Comparison of ENCODE assay signal across 1 cellular context in the genomic region with DNA sequence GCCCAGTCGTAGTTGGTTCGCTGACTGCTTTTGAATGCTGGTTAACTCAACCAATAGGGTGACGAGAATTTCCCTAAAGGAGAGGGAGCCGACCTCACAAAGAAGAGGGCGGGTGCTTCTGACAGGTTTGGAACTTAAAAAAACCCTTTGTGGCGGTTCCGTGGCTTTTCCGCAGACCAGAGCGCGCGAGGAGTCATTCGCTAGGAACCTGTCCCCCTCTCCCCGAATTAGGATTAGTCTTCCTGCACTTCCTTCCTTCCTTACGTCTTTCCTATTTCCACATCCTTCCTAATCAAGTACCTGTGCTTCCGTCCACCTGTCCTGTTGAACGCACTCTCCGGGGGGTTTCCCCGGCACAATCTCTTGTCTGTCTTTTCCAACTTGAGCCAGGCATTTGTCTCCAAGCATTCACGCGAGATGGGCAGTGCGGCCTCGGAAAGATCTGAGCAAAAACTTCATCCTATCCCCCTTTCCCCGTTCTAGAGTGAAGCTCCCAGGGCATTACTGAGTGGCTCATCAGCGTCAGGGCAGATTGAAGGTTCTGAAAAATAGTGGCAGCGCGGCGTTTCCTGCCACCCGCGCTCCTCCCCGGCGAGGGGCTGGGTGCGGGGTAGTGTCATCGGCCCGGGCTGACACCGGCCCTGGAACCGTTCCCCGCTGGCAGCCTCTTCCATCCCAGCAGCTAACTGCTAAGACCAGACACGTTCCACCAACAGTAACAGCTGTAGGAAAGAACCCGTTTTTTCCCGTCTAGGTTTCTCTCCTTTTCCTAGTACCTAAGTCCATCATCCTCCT.
TF ChIP-seq lines count a peak whose summit lies in the region.

No MANE protein-coding gene starts in this region.

TF ChIP-seq in HepG2, 621 proteins besides CTCF, POLR2A, EP300 and RAD21 (continued from another document and continues in another):
- TF ChIP-seq ZNF550 (CRISPR knock-in tag; IDR thresholded peaks at IDR 0.05; ENCODE audit: borderline replicate concordance) (peak; percentile 71; the same call in 1 of the 2 replicates), MZF1 (CRISPR knock-in tag; IDR thresholded peaks at IDR 0.05; ENCODE audit: borderline replicate concordance) (no peak), CREM (IDR thresholded peaks at IDR 0.05) (peak; percentile 83), CREM (CRISPR knock-in tag; IDR thresholded peaks at IDR 0.05) (no peak), ZNF572 (CRISPR knock-in tag; IDR thresholded peaks at IDR 0.05) (peak; percentile 85; the same call in 1 of the 2 replicates), TARDBP (CRISPR knock-in tag; IDR thresholded peaks at IDR 0.05) (no peak), ZNF674 (CRISPR knock-in tag; IDR thresholded peaks at IDR 0.05; ENCODE audit: low read depth) (no peak), RXRB (CRISPR knock-in tag; IDR thresholded peaks at IDR 0.05; ENCODE audit: borderline replicate concordance) (0 out of 2 replicates have a peak, but pooled peaks have one; percentile 7), KDM5B (CRISPR knock-in tag; IDR thresholded peaks at IDR 0.05; ENCODE audit: borderline replicate concordance) (peak; percentile 63; the same call in 1 of the 2 replicates), IRX3 (CRISPR knock-in tag; IDR thresholded peaks at IDR 0.05; ENCODE audit: borderline replicate concordance, low read depth) (no peak), HNRNPLL (IDR thresholded peaks at IDR 0.05; ENCODE audit: low read depth, low read length, poor library complexity, severe bottlenecking) (peak; percentile 26), ZNF644 (CRISPR knock-in tag; IDR thresholded peaks at IDR 0.05; ENCODE audit: low read depth) (no peak), ZBTB1 (CRISPR knock-in tag; IDR thresholded peaks at IDR 0.05; ENCODE audit: borderline replicate concordance) (no peak), BRD4 (CRISPR knock-in tag; IDR thresholded peaks at IDR 0.05) (no peak), NFYB (CRISPR knock-in tag; IDR thresholded peaks at IDR 0.05) (peak; percentile 99), RFXANK (CRISPR knock-in tag; IDR thresholded peaks at IDR 0.05) (no peak), ZBTB38 (CRISPR knock-in tag; IDR thresholded peaks at IDR 0.05) (no peak), ZNF781 (CRISPR knock-in tag; IDR thresholded peaks at IDR 0.05; ENCODE audit: borderline replicate concordance, not compliant biosample characterization) (peak; percentile 14), ZNF879 (CRISPR knock-in tag; IDR thresholded peaks at IDR 0.05) (peak; percentile 80; the same call in 1 of the 2 replicates), ZNF430 (CRISPR knock-in tag; IDR thresholded peaks at IDR 0.05) (peak; percentile 73; the same call in 1 of the 2 replicates), AGO1 (IDR thresholded peaks at IDR 0.05; ENCODE audit: low read depth, low read length, poor library complexity, severe bottlenecking) (peak; percentile 51), ZKSCAN5 (CRISPR knock-in tag; IDR thresholded peaks at IDR 0.05) (no peak; the same call in 1 of the 2 replicates), TFDP1 (CRISPR knock-in tag; IDR thresholded peaks at IDR 0.05; ENCODE audit: borderline replicate concordance) (peak; percentile 52; the same call in 1 of the 2 replicates), ZNF619 (CRISPR knock-in tag; IDR thresholded peaks at IDR 0.05) (no peak; the same call in 1 of the 2 replicates), STAT6 (CRISPR knock-in tag; IDR thresholded peaks at IDR 0.05; ENCODE audit: borderline replicate concordance) (peak; percentile 88), NAIF1 (CRISPR knock-in tag; IDR thresholded peaks at IDR 0.05; ENCODE audit: borderline replicate concordance) (no peak), ZNF598 (CRISPR knock-in tag; IDR thresholded peaks at IDR 0.05; ENCODE audit: borderline replicate concordance) (peak; percentile 58; the same call in 1 of the 2 replicates), SRY (CRISPR knock-in tag; IDR thresholded peaks at IDR 0.05) (peak; percentile 33; the same call in 1 of the 2 replicates), ZNF512B (CRISPR knock-in tag; IDR thresholded peaks at IDR 0.05; ENCODE audit: borderline replicate concordance) (peak; percentile 12; the same call in 1 of the 2 replicates), RXRA (CRISPR knock-in tag; IDR thresholded peaks at IDR 0.05) (no peak), SPEN (CRISPR knock-in tag; IDR thresholded peaks at IDR 0.05; ENCODE audit: low read depth) (no peak), HMG20B (CRISPR knock-in tag; conservative IDR thresholded peaks at IDR 0.05) (no peak), SIX1 (CRISPR knock-in tag; IDR thresholded peaks at IDR 0.05; ENCODE audit: borderline replicate concordance) (no peak), SCMH1 (CRISPR knock-in tag; IDR thresholded peaks at IDR 0.05; ENCODE audit: borderline replicate concordance) (no peak), ATF7-NPFF (CRISPR knock-in tag; IDR thresholded peaks at IDR 0.05; ENCODE audit: low read depth) (peak; percentile 23; the same call in 1 of the 2 replicates), ZNF605 (CRISPR knock-in tag; IDR thresholded peaks at IDR 0.05) (peak; percentile 54; the same call in 1 of the 2 replicates), GABPA (IDR thresholded peaks at IDR 0.05; ENCODE audit: low read depth, low read length) (peak; percentile 30), GABPA (CRISPR knock-in tag; IDR thresholded peaks at IDR 0.05; ENCODE audit: low read depth) (no peak; the same call in 1 of the 2 replicates), LBX2 (CRISPR knock-in tag; IDR thresholded peaks at IDR 0.05; ENCODE audit: borderline replicate concordance) (no peak), PATZ1 (CRISPR knock-in tag; IDR thresholded peaks at IDR 0.05) (peak; percentile 9; the same call in 1 of the 2 replicates), KDM3A (CRISPR knock-in tag; IDR thresholded peaks at IDR 0.05; ENCODE audit: low read depth) (no peak), MXI1 (IDR thresholded peaks at IDR 0.05; ENCODE audit: borderline replicate concordance, low read depth, low read length) (0 out of 3 replicates have a peak, but pooled peaks have one; percentile 2), ZSCAN29 (CRISPR knock-in tag; conservative IDR thresholded peaks at IDR 0.05) (peak; percentile 74; the same call in 1 of the 2 replicates), ZNF362 (CRISPR knock-in tag; IDR thresholded peaks at IDR 0.05; ENCODE audit: borderline replicate concordance) (peak; percentile 86)
- TF ChIP-seq, protein P1, sequence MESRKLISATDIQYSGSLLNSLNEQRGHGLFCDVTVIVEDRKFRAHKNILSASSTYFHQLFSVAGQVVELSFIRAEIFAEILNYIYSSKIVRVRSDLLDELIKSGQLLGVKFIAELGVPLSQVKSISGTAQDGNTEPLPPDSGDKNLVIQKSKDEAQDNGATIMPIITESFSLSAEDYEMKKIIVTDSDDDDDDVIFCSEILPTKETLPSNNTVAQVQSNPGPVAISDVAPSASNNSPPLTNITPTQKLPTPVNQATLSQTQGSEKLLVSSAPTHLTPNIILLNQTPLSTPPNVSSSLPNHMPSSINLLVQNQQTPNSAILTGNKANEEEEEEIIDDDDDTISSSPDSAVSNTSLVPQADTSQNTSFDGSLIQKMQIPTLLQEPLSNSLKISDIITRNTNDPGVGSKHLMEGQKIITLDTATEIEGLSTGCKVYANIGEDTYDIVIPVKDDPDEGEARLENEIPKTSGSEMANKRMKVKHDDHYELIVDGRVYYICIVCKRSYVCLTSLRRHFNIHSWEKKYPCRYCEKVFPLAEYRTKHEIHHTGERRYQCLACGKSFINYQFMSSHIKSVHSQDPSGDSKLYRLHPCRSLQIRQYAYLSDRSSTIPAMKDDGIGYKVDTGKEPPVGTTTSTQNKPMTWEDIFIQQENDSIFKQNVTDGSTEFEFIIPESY (CRISPR knock-in tag; IDR thresholded peaks at IDR 0.05) = no peak
- TF ChIP-seq, protein P2, sequence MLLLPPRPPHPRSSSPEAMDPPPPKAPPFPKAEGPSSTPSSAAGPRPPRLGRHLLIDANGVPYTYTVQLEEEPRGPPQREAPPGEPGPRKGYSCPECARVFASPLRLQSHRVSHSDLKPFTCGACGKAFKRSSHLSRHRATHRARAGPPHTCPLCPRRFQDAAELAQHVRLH (CRISPR knock-in tag; IDR thresholded peaks at IDR 0.05; ENCODE audit: borderline replicate concordance, low read depth) = peak; percentile 82; the same call in 1 of the 2 replicates
- TF ChIP-seq, protein P3, sequence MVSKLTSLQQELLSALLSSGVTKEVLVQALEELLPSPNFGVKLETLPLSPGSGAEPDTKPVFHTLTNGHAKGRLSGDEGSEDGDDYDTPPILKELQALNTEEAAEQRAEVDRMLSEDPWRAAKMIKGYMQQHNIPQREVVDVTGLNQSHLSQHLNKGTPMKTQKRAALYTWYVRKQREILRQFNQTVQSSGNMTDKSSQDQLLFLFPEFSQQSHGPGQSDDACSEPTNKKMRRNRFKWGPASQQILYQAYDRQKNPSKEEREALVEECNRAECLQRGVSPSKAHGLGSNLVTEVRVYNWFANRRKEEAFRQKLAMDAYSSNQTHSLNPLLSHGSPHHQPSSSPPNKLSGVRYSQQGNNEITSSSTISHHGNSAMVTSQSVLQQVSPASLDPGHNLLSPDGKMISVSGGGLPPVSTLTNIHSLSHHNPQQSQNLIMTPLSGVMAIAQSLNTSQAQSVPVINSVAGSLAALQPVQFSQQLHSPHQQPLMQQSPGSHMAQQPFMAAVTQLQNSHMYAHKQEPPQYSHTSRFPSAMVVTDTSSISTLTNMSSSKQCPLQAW (CRISPR knock-in tag; IDR thresholded peaks at IDR 0.05) = no peak; the same call in 1 of the 2 replicates
- TF ChIP-seq, protein P4, sequence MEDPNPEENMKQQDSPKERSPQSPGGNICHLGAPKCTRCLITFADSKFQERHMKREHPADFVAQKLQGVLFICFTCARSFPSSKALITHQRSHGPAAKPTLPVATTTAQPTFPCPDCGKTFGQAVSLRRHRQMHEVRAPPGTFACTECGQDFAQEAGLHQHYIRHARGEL (CRISPR knock-in tag; IDR thresholded peaks at IDR 0.05) = peak; percentile 70; the same call in 1 of the 2 replicates
